8 cellular contexts compared by ENCODE assay signal in genomic region chr5:134904621-134905245, GRCh38. TPM values are rescaled to one million over a fixed set of nuclear protein-coding genes. Genes with fewer than 3 reads are reported as not detected.
A peak's percentile ranks its signal among the peaks of the same experiment; 100 is the strongest.
DNase-seq lines count a peak whose midpoint lies in the region; ATAC-seq and TF ChIP-seq lines count a peak whose summit lies in the region.

Gene PCBD2 (plus strand): TSS chr5:134905131. CDS start chr5:134905140, 9 bp downstream.

- no peaks in the 10 kb centered on the region for H3K4me1 ChIP-seq in adipocyte (ENCODE audit: control insufficient read depth, insufficient read depth, low read length)
- peaks cover 6% of the 10 kb centered on the region for H3K4me1 ChIP-seq in upper lobe of right lung

- ATAC-seq in HG02852 (IDR thresholded peaks at IDR 0.05; ENCODE audit: unreplicated experiment) (peak; percentile 77), left cardiac atrium (peak; percentile 94), upper lobe of right lung (peak; percentile 97)

- no peaks in the 10 kb centered on the region for H3K9me3 ChIP-seq in adipocyte (ENCODE audit: control insufficient read depth, low read length)
- H3K9me3 ChIP-seq in upper lobe of right lung = no peaks in the 10 kb centered on the region

- DNase-seq in GM13976 (ENCODE audit: low spot score) = peak; percentile 90
- DNase-seq in NCI-H1436 treated with DMSO at 0.1 percent for 48 hours (lab: John Stamatoyannopoulos, UW) = peak; percentile 65
- DNase-seq in T follicular helper cell (ENCODE audit: low read depth) = peak; percentile 83
- peak; percentile 95 for DNase-seq in adipocyte (ENCODE audit: low read depth)
- DNase-seq in left cardiac atrium = peak; percentile 94
- DNase-seq in posterior vena cava (ENCODE audit: low spot score) = peak; percentile 98
- DNase-seq in upper lobe of right lung = peak; percentile 98

- H3K27ac ChIP-seq in upper lobe of right lung = peak within 1 kb of the TSS; percentile 98

- H3K4me3 ChIP-seq in adipocyte (ENCODE audit: low read length) (peak within 1 kb of the TSS; percentile 96), upper lobe of right lung (peak within 1 kb of the TSS; percentile 78)

- no peaks in the 10 kb centered on the region for H3K27me3 ChIP-seq in adipocyte (replicated peaks; ENCODE audit: control insufficient read depth, insufficient read depth, low read length)
- no peaks in the 10 kb centered on the region for H3K27me3 ChIP-seq in upper lobe of right lung

- H3K36me3 ChIP-seq in adipocyte (ENCODE audit: control insufficient read depth, insufficient read depth, low read length, severe bottlenecking) (peaks cover 3% of the 10 kb centered on the region), upper lobe of right lung (peaks cover 20% of the 10 kb centered on the region)

- peak within 1 kb of the TSS; percentile 96 for H3K9ac ChIP-seq in adipocyte (ENCODE audit: low read length)

- TF ChIP-seq CTCF in GM13976 (IDR thresholded peaks at IDR 0.05; ENCODE audit: borderline replicate concordance, control extremely low read depth, extremely low read depth, insufficient read depth, missing control alignments) (peak; percentile 98), upper lobe of right lung (IDR thresholded peaks at IDR 0.05) (peak; percentile 86)

- in situ Hi-C loops in GM13976 (cut with MboI; ENCODE audit: low sequenced_read_pairs, unreplicated experiment) = no loop called here

- intact Hi-C loops in left cardiac atrium (cut with DNase I) = loop anchor here in 1 of 2 donors (2.0 to 5.0 kb wide), 3 partner anchors 30 to 167 kb away; partner anchors contain the start of genes CAMLG and TXNDC15
- intact Hi-C loops in posterior vena cava (cut with DNase I) = no loop called here
- intact Hi-C loops in upper lobe of right lung (cut with DNase I) = no loop called here

RNA-seq across cellular contexts. Expression of gene PCBD2, which starts in this region (rescaled TPM):
- total RNA-seq in left cardiac atrium (10 to 100 TPM; 17.3 to 18.8 TPM), posterior vena cava (1 to 10 TPM; 7.4 to 8.8 TPM), upper lobe of right lung (11.2 TPM)

Comparison
In these comparisons a context has a peak if more than half of its experiments do, and no peak if none do; other contexts are left out.
1. Peak in every context shown above with its lines: DNase-seq, ATAC-seq, H3K4me3 ChIP-seq and H3K27ac ChIP-seq.